In genomic region chr17:16987830-16988601, GRCh38 we compare ENCODE assay signal across 8 cellular contexts. TPM values are rescaled to one million over a fixed set of nuclear protein-coding genes. Genes with fewer than 3 reads are reported as not detected.
DNase-seq lines count a peak whose midpoint lies in the region; ATAC-seq and TF ChIP-seq lines count a peak whose summit lies in the region.

No MANE protein-coding gene starts in this region.

- H3K9me3 ChIP-seq in WERI-Rb-1 (ENCODE audit: severe bottlenecking) (no peaks in the 10 kb centered on the region), mesenchymal stem cell (ENCODE audit: control insufficient read depth, low read length) (no peaks in the 10 kb centered on the region)

- H2AK5ac ChIP-seq in mesenchymal stem cell (ENCODE audit: low read length, severe bottlenecking): no peak overlapping the region

- H3K18ac ChIP-seq in mesenchymal stem cell (ENCODE audit: low read depth in 1 of 2, low read length in 2 of 2): peak overlapping the region; percentile 56 to 92

- H3K27ac ChIP-seq in WERI-Rb-1 (no peak overlapping the region), mesenchymal stem cell (ENCODE audit: low read length, poor library complexity, severe bottlenecking) (no peak overlapping the region)

- CTCF ChIA-PET in HEK293T (lab: Yijun Ruan, JAX): interaction anchor here (1.2 kb wide), 1 partner anchor 10 kb away, joined by 3 read pairs; no protein-coding TSS in a partner anchor

- H3K4me1 ChIP-seq in mesenchymal stem cell (ENCODE audit: control insufficient read depth, insufficient read depth, low read depth, low read length): peaks cover 25% of the 10 kb centered on the region

- peak overlapping the region; percentile 81 for H4K8ac ChIP-seq in mesenchymal stem cell (ENCODE audit: low read length)

- H3K4me2 ChIP-seq in mesenchymal stem cell (ENCODE audit: low read length, poor library complexity, severe bottlenecking): no peak overlapping the region

- peak overlapping the region; percentile 31 for H3K9ac ChIP-seq in mesenchymal stem cell (ENCODE audit: low read length)

- peak overlapping the region; percentile 29 to 42 for H2BK12ac ChIP-seq in mesenchymal stem cell (ENCODE audit: low read length in 2 of 2)

- POLR2A ChIA-PET in HEK293T (lab: Yijun Ruan, JAX): interaction anchor here (1.4 kb wide), 1 partner anchor 18 kb away, joined by 4 read pairs; no protein-coding TSS in a partner anchor

- no peak overlapping the region for H3K23ac ChIP-seq in mesenchymal stem cell (ENCODE audit: low read length in 2 of 2)

- WGBS in mesenchymal stem cell: 34% methylated on average over 11 of the region's 11 CpGs

- TF ChIP-seq CTCF in WERI-Rb-1 (IDR thresholded peaks at IDR 0.05; ENCODE audit: low read depth, low read length) (no peak), choroid plexus epithelial cell (conservative IDR thresholded peaks at IDR 0.05; ENCODE audit: low read depth, low read length) (no peak)

- H2BK120ac ChIP-seq in mesenchymal stem cell (ENCODE audit: low read depth, low read length): no peak overlapping the region

- no peak overlapping the region for H2BK5ac ChIP-seq in mesenchymal stem cell (ENCODE audit: low read depth, low read length, poor library complexity, severe bottlenecking)

- DNase-seq in EL (peak; percentile 94), HS-5 (ENCODE audit: low read depth) (peak; percentile 57), WERI-Rb-1 (peak; percentile 19), choroid plexus epithelial cell (ENCODE audit: low read depth) (peak; percentile 86), mesenchymal stem cell (peak; percentile 83), HEK293T (ENCODE audit: extremely low spot score) (no peak)
- DNase-seq in stimulated activated naive CD4-positive, alpha-beta T cell treated with Interleukin-2 at 50 U/mL for 16 hours (lab: John Stamatoyannopoulos, UW): peak; percentile 38

- H3K36me3 ChIP-seq in WERI-Rb-1: no peaks in the 10 kb centered on the region
- H3K36me3 ChIP-seq in mesenchymal stem cell (ENCODE audit: control insufficient read depth in 1 of 2, insufficient read depth in 2 of 2, low read depth in 1 of 2, low read length in 2 of 2): no peaks in the 10 kb centered on the region

- H2AFZ ChIP-seq in mesenchymal stem cell (ENCODE audit: low read depth, low read length): peak overlapping the region; percentile 67

- H3K79me1 ChIP-seq in mesenchymal stem cell (replicated peaks; ENCODE audit: low read length, poor library complexity, severe bottlenecking): no peaks in the 10 kb centered on the region

- H3K14ac ChIP-seq in mesenchymal stem cell (ENCODE audit: low read length in 2 of 2): no peak overlapping the region

- ATAC-seq in GM21526 (IDR thresholded peaks at IDR 0.05; ENCODE audit: low FRiP score, unreplicated experiment): peak; percentile 62

- H4K91ac ChIP-seq in mesenchymal stem cell (ENCODE audit: low read length): peak overlapping the region; percentile 67

- peak overlapping the region; percentile 8 for H2BK15ac ChIP-seq in mesenchymal stem cell (ENCODE audit: low read depth, poor library complexity, severe bottlenecking)

- no peak overlapping the region for H3K4me3 ChIP-seq in WERI-Rb-1 (ENCODE audit: low read depth, low read length)
- H3K4me3 ChIP-seq in choroid plexus epithelial cell (ENCODE audit: low read depth, low read length): no peak overlapping the region
- peak overlapping the region in 1 of 2 experiments; percentile 31 for H3K4me3 ChIP-seq in mesenchymal stem cell (ENCODE audit: insufficient read depth in 1 of 2, low read depth in 1 of 2, low read length in 2 of 2)

- H3K27me3 ChIP-seq in WERI-Rb-1 (ENCODE audit: insufficient read depth, low read depth, severe bottlenecking) (no peaks in the 10 kb centered on the region), mesenchymal stem cell (ENCODE audit: control insufficient read depth in 1 of 2, insufficient read depth in 1 of 2, low read length in 2 of 2) (no peaks in the 10 kb centered on the region)

- H3K4ac ChIP-seq in mesenchymal stem cell (ENCODE audit: low read depth in 1 of 2, low read length in 2 of 2): peak overlapping the region in 1 of 2 experiments; percentile 2

TF ChIP-seq in HEK293T, 16 proteins besides CTCF, POLR2A, EP300 and RAD21:
- TF ChIP-seq BHLHE40 (IDR thresholded peaks at IDR 0.05; ENCODE audit: borderline replicate concordance) (no peak), FOXA1 (IDR thresholded peaks at IDR 0.05) (no peak), ZNF384 (IDR thresholded peaks at IDR 0.05) (no peak), PKNOX1 (IDR thresholded peaks at IDR 0.05) (no peak), FOXM1 (IDR thresholded peaks at IDR 0.05; ENCODE audit: borderline replicate concordance) (no peak)

RNA-seq across cellular contexts. Expression of gene TNFRSF13B, which starts 16.1 kb away (rescaled TPM):
- polyA plus RNA-seq in mesenchymal stem cell (2013, experiment 1 of 2): not detected
- not detected for polyA plus RNA-seq in mesenchymal stem cell (2013, experiment 2 of 2)

RNA-seq across cellular contexts. Expression of gene MPRIP, which starts 54.2 kb away (rescaled TPM):
- polyA plus RNA-seq in mesenchymal stem cell (2013, experiment 1 of 2): 112 TPM
- polyA plus RNA-seq in mesenchymal stem cell (2013, experiment 2 of 2): 112 TPM
